23 cellular contexts compared by ENCODE assay signal in genomic region chr9:88462191-88462590, GRCh38.
DNase-seq lines count a peak whose midpoint lies in the region; FAIRE-seq and TF ChIP-seq lines count a peak whose summit lies in the region.
"Had no signal": no experiment of that assay in that cellular context is flagged by ENCODE, and none has a peak within 500 bp of the region (broad histone marks: within the 10 kb centered on the region; RNA-seq: fewer than 3 reads in every experiment).

No MANE protein-coding gene starts in this region.

- no peaks in the 10 kb centered on the region for H3K36me3 ChIP-seq in bronchial epithelial cell (ENCODE audit: control insufficient read depth, insufficient read depth, low read length)
- H3K36me3 ChIP-seq: vagina had no signal

- no peaks in the 10 kb centered on the region for H3K27me3 ChIP-seq in bronchial epithelial cell (ENCODE audit: control insufficient read depth, insufficient read depth, low read length)
- H3K27me3 ChIP-seq: heart left ventricle, testis, vagina had no signal

- peak; percentile 7 for FAIRE-seq in bronchial epithelial cell (lab: Jason Lieb, UNC)

- POLR2A ChIA-PET in HEK293T (lab: Yijun Ruan, JAX), result no interaction called here

- CTCF ChIA-PET in HEK293T (lab: Yijun Ruan, JAX), result no interaction called here

- H3K4me3 ChIP-seq in bronchial epithelial cell (ENCODE audit: low read depth, low read length), result no peak overlapping the region
- H3K4me3 ChIP-seq: heart left ventricle, testis, vagina had no signal

- DNase-seq in EL (peak; percentile 73), NCI-H226 (peak; percentile 20), bronchial epithelial cell (ENCODE audit: low read depth) (peak; percentile 91), non-pigmented ciliary epithelial cell (ENCODE audit: low read depth) (peak; percentile 72), HEK293T (ENCODE audit: extremely low spot score) (no peak), NCI-H345 (lab: John Stamatoyannopoulos, UW) (no peak), A172 (ENCODE audit: low spot score) (no peak), dermis blood vessel endothelial cell (no peak)
- DNase-seq: activated CD4-positive, alpha-beta T cell treated with anti-CD3 and anti-CD28 coated beads for 48 hours; activated naive CD4-positive, alpha-beta T cell; activated T-cell treated with anti-CD3 and anti-CD28 coated beads, Interleukin-2, amount 50 U/mL, for 48 hours; Calu3; heart left ventricle; KBM-7; naive thymus-derived CD4-positive, alpha-beta T cell; NCI-H1694 treated with DMSO at 0.1 percent for 48 hours; NCI-H748 treated with DMSO at 0.1 percent for 48 hours; SK-N-SH; stimulated activated CD4-positive, alpha-beta T cell treated with anti-CD3 and anti-CD28 coated beads, Interleukin-4, amount 100 ng/mL, for 24 hours; stimulated activated naive CD4-positive, alpha-beta T cell treated with Interleukin-2 at 50 U/mL for 16 hours; T-helper 17 cell; testis had no signal

- no peak for TF ChIP-seq CTCF in bronchial epithelial cell (IDR thresholded peaks at IDR 0.05; ENCODE audit: insufficient read depth, low read length, severe bottlenecking)

TF ChIP-seq in HEK293T, 16 proteins besides CTCF, POLR2A, EP300 and RAD21:
- TF ChIP-seq ELF4 (IDR thresholded peaks at IDR 0.05) (no peak), ZNF384 (IDR thresholded peaks at IDR 0.05) (no peak), FOXA1 (IDR thresholded peaks at IDR 0.05) (no peak), BHLHE40 (IDR thresholded peaks at IDR 0.05; ENCODE audit: borderline replicate concordance) (no peak), SP1 (IDR thresholded peaks at IDR 0.05) (no peak), L3MBTL2 (conservative IDR thresholded peaks at IDR 0.05) (no peak)

Comparison
In these comparisons a context has a peak if more than half of its experiments do, and no peak if none do; other contexts are left out.
1. DNase-seq: peak in EL (single experiment), NCI-H226 (single experiment), bronchial epithelial cell (single experiment) and non-pigmented ciliary epithelial cell (single experiment); none in HEK293T (single experiment), NCI-H345 (single experiment), A172 (single experiment) and dermis blood vessel endothelial cell (single experiment).